13 cellular contexts compared by ENCODE assay signal in genomic region chr17:538096-538973, GRCh38.
DNase-seq lines count a peak whose midpoint lies in the region; ATAC-seq and TF ChIP-seq lines count a peak whose summit lies in the region.
"Had no signal": no experiment of that assay in that cellular context is flagged by ENCODE, and none has a peak within 500 bp of the region (broad histone marks: within the 10 kb centered on the region; RNA-seq: fewer than 3 reads in every experiment).

No MANE protein-coding gene starts in this region.

- peak overlapping the region; percentile 12 for H3K27ac ChIP-seq in colonic mucosa

- peak; percentile 18 for DNase-seq in ELF-1 (ENCODE audit: low read depth, low spot score)
- DNase-seq in MV-4-11 (lab: John Stamatoyannopoulos, UW), result peak; percentile 63
- no peak for DNase-seq in colonic mucosa
- DNase-seq in stimulated activated naive CD8-positive, alpha-beta T cell treated with anti-CD3 and anti-CD28 coated beads, Interleukin-15, Interleukin-2, amounts not matched to agents 100 U/mL and 50 U/mL, for 24 hours, result no peak
- no peak for DNase-seq in NCI-H2029 (lab: John Stamatoyannopoulos, UW)
- DNase-seq: amniotic stem cell; CD4-positive, alpha-beta T cell; effector memory CD4-positive, alpha-beta T cell; NCI-H446 treated with DMSO at 0.1 percent for 48 hours had no signal

- peak overlapping the region in 1 of 2 donors; percentile 5 for H3K9ac ChIP-seq in colonic mucosa (ENCODE audit: low read depth in 2 of 2, low read length in 2 of 2)

- no peaks in the 10 kb centered on the region for H3K4me1 ChIP-seq in colonic mucosa

- peak overlapping the region; percentile 89 to 96 (median 91) for H3K27ac Mint-ChIP-seq in nephron
- H3K27ac Mint-ChIP-seq: CD4-positive, alpha-beta T cell; memory B cell had no signal

- peaks cover 4% of the 10 kb centered on the region for H3K36me3 ChIP-seq in colonic mucosa

- H3K4me3 Mint-ChIP-seq in nephron, result no peak overlapping the region
- H3K4me3 Mint-ChIP-seq: CD4-positive, alpha-beta T cell; memory B cell had no signal

- no peak for ATAC-seq in stimulated activated naive CD8-positive, alpha-beta T cell treated with anti-CD3 and anti-CD28 coated beads, Interleukin-15, Interleukin-2, amounts not matched to agents 100 U/mL and 50 U/mL, for 24 hours
- ATAC-seq in HG03039 (IDR thresholded peaks at IDR 0.05; ENCODE audit: unreplicated experiment) (no peak), GM21390 (IDR thresholded peaks at IDR 0.05; ENCODE audit: unreplicated experiment) (no peak)

- no peak overlapping the region for H3K4me3 ChIP-seq in colonic mucosa

- peaks cover 51% of the 10 kb centered on the region for H3K4me1 Mint-ChIP-seq in nephron

- peaks cover 44% of the 10 kb centered on the region for H3K36me3 Mint-ChIP-seq in nephron (ENCODE audit: low read depth)

- no peaks in the 10 kb centered on the region for H3K27me3 ChIP-seq in colonic mucosa

- H3K27me3 Mint-ChIP-seq in nephron (ENCODE audit: low read depth), result no peaks in the 10 kb centered on the region
- H3K27me3 Mint-ChIP-seq: CD4-positive, alpha-beta T cell; memory B cell had no signal

- intact Hi-C loops in colonic mucosa (cut with DNase I), result no loop called here

- H3K9me3 Mint-ChIP-seq in nephron, result no peaks in the 10 kb centered on the region
- H3K9me3 Mint-ChIP-seq: CD4-positive, alpha-beta T cell; memory B cell had no signal

- H3K9me3 ChIP-seq in colonic mucosa, result no peaks in the 10 kb centered on the region

- TF ChIP-seq CTCF in colonic mucosa (IDR thresholded peaks at IDR 0.05) (no peak), nephron (IDR thresholded peaks at IDR 0.05; ENCODE audit: unreplicated experiment in 3 of 3) (no peak)

Comparison
In these comparisons a context has a peak if more than half of its experiments do, and no peak if none do; other contexts are left out.
1. DNase-seq: peak in ELF-1 (single experiment) and MV-4-11 (single experiment); none in colonic mucosa (single experiment), stimulated activated naive CD8-positive, alpha-beta T cell treated with anti-CD3 and anti-CD28 coated beads, Interleukin-15, Interleukin-2, amounts not matched to agents 100 U/mL and 50 U/mL, for 24 hours (single experiment) and NCI-H2029 (single experiment).